Comparison of ENCODE assay signal across 1 cellular context in the genomic region with DNA sequence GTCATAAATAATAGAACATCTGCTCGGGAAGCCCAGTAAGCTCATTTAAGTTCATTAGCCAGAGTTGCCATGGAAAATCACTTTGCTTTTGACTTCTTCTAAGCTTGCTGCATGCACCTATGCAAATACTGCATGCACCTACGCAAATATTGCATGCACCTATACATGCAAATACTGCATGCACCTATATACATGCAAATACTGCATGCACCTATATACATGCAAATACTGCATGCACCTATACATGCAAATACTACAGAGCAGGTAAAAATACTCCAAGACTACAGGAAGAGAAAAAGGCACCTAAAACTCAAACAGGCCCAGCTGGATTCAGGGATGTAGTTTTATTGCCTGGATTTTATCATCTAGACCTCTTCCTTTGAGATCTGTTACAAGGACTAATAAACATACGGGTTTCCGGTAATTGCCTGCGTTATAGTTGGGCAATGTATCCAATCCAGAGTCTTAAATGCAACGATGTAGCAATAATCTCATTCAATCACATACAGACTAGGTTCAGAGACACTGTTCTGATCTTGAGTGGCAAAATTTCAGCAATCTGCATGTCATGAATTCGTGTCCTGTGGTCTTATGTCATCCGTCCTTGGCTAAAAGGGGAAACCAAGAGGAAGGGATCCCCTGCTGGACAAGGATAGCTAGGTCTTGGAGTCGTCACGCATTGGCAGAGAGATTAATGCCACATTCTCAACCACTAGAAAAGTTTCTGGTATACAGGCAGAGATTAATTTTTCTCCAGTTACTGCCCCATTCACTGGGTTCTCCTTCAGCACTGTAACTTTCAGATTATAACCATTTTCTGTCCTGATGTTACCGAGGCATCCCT.
TF ChIP-seq lines count a peak whose summit lies in the region.

No MANE protein-coding gene starts in this region.

TF ChIP-seq in H1, 55 proteins besides CTCF, POLR2A, EP300 and RAD21:
- TF ChIP-seq, protein P1, sequence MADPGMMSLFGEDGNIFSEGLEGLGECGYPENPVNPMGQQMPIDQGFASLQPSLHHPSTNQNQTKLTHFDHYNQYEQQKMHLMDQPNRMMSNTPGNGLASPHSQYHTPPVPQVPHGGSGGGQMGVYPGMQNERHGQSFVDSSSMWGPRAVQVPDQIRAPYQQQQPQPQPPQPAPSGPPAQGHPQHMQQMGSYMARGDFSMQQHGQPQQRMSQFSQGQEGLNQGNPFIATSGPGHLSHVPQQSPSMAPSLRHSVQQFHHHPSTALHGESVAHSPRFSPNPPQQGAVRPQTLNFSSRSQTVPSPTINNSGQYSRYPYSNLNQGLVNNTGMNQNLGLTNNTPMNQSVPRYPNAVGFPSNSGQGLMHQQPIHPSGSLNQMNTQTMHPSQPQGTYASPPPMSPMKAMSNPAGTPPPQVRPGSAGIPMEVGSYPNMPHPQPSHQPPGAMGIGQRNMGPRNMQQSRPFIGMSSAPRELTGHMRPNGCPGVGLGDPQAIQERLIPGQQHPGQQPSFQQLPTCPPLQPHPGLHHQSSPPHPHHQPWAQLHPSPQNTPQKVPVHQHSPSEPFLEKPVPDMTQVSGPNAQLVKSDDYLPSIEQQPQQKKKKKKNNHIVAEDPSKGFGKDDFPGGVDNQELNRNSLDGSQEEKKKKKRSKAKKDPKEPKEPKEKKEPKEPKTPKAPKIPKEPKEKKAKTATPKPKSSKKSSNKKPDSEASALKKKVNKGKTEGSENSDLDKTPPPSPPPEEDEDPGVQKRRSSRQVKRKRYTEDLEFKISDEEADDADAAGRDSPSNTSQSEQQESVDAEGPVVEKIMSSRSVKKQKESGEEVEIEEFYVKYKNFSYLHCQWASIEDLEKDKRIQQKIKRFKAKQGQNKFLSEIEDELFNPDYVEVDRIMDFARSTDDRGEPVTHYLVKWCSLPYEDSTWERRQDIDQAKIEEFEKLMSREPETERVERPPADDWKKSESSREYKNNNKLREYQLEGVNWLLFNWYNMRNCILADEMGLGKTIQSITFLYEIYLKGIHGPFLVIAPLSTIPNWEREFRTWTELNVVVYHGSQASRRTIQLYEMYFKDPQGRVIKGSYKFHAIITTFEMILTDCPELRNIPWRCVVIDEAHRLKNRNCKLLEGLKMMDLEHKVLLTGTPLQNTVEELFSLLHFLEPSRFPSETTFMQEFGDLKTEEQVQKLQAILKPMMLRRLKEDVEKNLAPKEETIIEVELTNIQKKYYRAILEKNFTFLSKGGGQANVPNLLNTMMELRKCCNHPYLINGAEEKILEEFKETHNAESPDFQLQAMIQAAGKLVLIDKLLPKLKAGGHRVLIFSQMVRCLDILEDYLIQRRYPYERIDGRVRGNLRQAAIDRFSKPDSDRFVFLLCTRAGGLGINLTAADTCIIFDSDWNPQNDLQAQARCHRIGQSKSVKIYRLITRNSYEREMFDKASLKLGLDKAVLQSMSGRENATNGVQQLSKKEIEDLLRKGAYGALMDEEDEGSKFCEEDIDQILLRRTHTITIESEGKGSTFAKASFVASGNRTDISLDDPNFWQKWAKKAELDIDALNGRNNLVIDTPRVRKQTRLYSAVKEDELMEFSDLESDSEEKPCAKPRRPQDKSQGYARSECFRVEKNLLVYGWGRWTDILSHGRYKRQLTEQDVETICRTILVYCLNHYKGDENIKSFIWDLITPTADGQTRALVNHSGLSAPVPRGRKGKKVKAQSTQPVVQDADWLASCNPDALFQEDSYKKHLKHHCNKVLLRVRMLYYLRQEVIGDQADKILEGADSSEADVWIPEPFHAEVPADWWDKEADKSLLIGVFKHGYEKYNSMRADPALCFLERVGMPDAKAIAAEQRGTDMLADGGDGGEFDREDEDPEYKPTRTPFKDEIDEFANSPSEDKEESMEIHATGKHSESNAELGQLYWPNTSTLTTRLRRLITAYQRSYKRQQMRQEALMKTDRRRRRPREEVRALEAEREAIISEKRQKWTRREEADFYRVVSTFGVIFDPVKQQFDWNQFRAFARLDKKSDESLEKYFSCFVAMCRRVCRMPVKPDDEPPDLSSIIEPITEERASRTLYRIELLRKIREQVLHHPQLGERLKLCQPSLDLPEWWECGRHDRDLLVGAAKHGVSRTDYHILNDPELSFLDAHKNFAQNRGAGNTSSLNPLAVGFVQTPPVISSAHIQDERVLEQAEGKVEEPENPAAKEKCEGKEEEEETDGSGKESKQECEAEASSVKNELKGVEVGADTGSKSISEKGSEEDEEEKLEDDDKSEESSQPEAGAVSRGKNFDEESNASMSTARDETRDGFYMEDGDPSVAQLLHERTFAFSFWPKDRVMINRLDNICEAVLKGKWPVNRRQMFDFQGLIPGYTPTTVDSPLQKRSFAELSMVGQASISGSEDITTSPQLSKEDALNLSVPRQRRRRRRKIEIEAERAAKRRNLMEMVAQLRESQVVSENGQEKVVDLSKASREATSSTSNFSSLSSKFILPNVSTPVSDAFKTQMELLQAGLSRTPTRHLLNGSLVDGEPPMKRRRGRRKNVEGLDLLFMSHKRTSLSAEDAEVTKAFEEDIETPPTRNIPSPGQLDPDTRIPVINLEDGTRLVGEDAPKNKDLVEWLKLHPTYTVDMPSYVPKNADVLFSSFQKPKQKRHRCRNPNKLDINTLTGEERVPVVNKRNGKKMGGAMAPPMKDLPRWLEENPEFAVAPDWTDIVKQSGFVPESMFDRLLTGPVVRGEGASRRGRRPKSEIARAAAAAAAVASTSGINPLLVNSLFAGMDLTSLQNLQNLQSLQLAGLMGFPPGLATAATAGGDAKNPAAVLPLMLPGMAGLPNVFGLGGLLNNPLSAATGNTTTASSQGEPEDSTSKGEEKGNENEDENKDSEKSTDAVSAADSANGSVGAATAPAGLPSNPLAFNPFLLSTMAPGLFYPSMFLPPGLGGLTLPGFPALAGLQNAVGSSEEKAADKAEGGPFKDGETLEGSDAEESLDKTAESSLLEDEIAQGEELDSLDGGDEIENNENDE (IDR thresholded peaks at IDR 0.05; ENCODE audit: insufficient replicate concordance, low read length) = peak; percentile 98
- no peak for TF ChIP-seq SRF (IDR thresholded peaks at IDR 0.05; ENCODE audit: low read depth, low read length)
- TF ChIP-seq, protein P2, sequence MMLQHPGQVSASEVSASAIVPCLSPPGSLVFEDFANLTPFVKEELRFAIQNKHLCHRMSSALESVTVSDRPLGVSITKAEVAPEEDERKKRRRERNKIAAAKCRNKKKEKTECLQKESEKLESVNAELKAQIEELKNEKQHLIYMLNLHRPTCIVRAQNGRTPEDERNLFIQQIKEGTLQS (IDR thresholded peaks at IDR 0.05; ENCODE audit: insufficient read depth, low read depth, low read length) = no peak
- no peak for TF ChIP-seq SIN3A (conservative IDR thresholded peaks at IDR 0.05 in 1 of 2, IDR thresholded peaks at IDR 0.05 in 1 of 2; ENCODE audit: low read depth in 1 of 2, low read length in 2 of 2)
